ENCODE assay signal across 8 cellular contexts in genomic region chr5:134138416-134139376, GRCh38. TPM values are rescaled to one million over a fixed set of nuclear protein-coding genes. Genes with fewer than 3 reads are reported as not detected.
DNase-seq lines count a peak whose midpoint lies in the region; ATAC-seq and TF ChIP-seq lines count a peak whose summit lies in the region.

No MANE protein-coding gene starts in this region.

- H4K20me1 ChIP-seq in Karpas-422 (ENCODE audit: insufficient read depth, low read depth, low read length), result peaks cover 28% of the 10 kb centered on the region

- peak; percentile 63 for ATAC-seq in GM18498 (IDR thresholded peaks at IDR 0.05; ENCODE audit: unreplicated experiment)

- intact Hi-C loops in MCF 10A (cut with micrococcal nuclease), result no loop called here

- peaks cover 10% of the 10 kb centered on the region for H3K36me3 Mint-ChIP-seq in HFFc6 (ENCODE audit: low read depth)
- H3K36me3 Mint-ChIP-seq in MCF 10A (ENCODE audit: insufficient read depth, unreplicated experiment), result peaks cover 67% of the 10 kb centered on the region

- no peak overlapping the region for H3K4me2 ChIP-seq in Karpas-422 (ENCODE audit: low read depth, low read length, poor library complexity, severe bottlenecking)

- H3K4me3 Mint-ChIP-seq in HFFc6 (peak overlapping the region; percentile 36; the same call in 1 of the 2 replicates), MCF 10A (ENCODE audit: unreplicated experiment) (no peak overlapping the region)

- H3K27me3 Mint-ChIP-seq in HFFc6 (ENCODE audit: insufficient read depth) (peaks cover 2% of the 10 kb centered on the region), MCF 10A (ENCODE audit: insufficient read depth, unreplicated experiment) (no peaks in the 10 kb centered on the region)

- H3K9me2 ChIP-seq in Karpas-422 (replicated peaks; ENCODE audit: insufficient read depth, low read length), result no peaks in the 10 kb centered on the region

- H3K79me2 ChIP-seq in Karpas-422 (ENCODE audit: low read length), result peaks cover 22% of the 10 kb centered on the region

- H3K27me3 ChIP-seq in SJSA1 (replicated peaks) (no peaks in the 10 kb centered on the region), Karpas-422 (ENCODE audit: low read length) (no peaks in the 10 kb centered on the region)

- H2AFZ ChIP-seq in Karpas-422 (ENCODE audit: low read length), result no peak overlapping the region

- H3K4me1 ChIP-seq in SJSA1 (replicated peaks), result peaks cover 37% of the 10 kb centered on the region
- H3K4me1 ChIP-seq in Karpas-422 (ENCODE audit: low read length), result no peaks in the 10 kb centered on the region

- H3K9me3 ChIP-seq in SJSA1 (replicated peaks) (no peaks in the 10 kb centered on the region), Karpas-422 (ENCODE audit: low read length) (no peaks in the 10 kb centered on the region)

- no peak overlapping the region for H3K9ac ChIP-seq in Karpas-422 (ENCODE audit: low read length)

- no peak overlapping the region for H3K4me3 ChIP-seq in SJSA1
- no peak overlapping the region for H3K4me3 ChIP-seq in Karpas-422 (ENCODE audit: low read length)

- CTCF ChIA-PET in MCF 10A (lab: Yijun Ruan, JAX), result interaction anchor here (0.6 to 19.8 kb wide), 25 partner anchors 8 to 1231 kb away, joined by 3 to 867 read pairs (median 5); no protein-coding TSS in a partner anchor

- POLR2A ChIA-PET in MCF 10A (lab: Yijun Ruan, JAX), result interaction anchor here (0.5 to 4.5 kb wide), 5 partner anchors 15 to 97 kb away, joined by 3 to 44 read pairs (median 3); no protein-coding TSS in a partner anchor

- DNase-seq in HFFc6, result peak; percentile 81
- DNase-seq in SJSA1 (ENCODE audit: low read depth in 1 of 2, low spot score in 2 of 2), result peak; percentile 59 to 61
- DNase-seq in MCF 10A (ENCODE audit: unreplicated experiment), result peak; percentile 84
- peak; percentile 60 to 69 for DNase-seq in stimulated activated CD4-positive, alpha-beta T cell treated with anti-CD3 and anti-CD28 coated beads, Interleukin-15, amount 100 ng/mL, for 48 hours (ENCODE audit: low read depth in 2 of 2)
- DNase-seq in NCI-H510A treated with DMSO at 0.1 percent for 48 hours (lab: John Stamatoyannopoulos, UW), result no peak
- no peak for DNase-seq in hepatic stellate cell (ENCODE audit: low spot score)
- DNase-seq in Karpas-422, result no peak

- H3K36me3 ChIP-seq in SJSA1 (peaks cover 96% of the 10 kb centered on the region), Karpas-422 (ENCODE audit: insufficient read depth, low read length) (peaks cover 3% of the 10 kb centered on the region; the same call in 1 of the 2 replicates)

- H3K9me3 Mint-ChIP-seq in HFFc6 (no peaks in the 10 kb centered on the region), MCF 10A (ENCODE audit: unreplicated experiment) (no peaks in the 10 kb centered on the region)

- H3K27ac Mint-ChIP-seq in HFFc6, result peak overlapping the region; percentile 65
- peak overlapping the region; percentile 83 for H3K27ac Mint-ChIP-seq in MCF 10A (ENCODE audit: low read depth, unreplicated experiment)

- H3K4me1 Mint-ChIP-seq in HFFc6 (ENCODE audit: low read depth), result peaks cover 31% of the 10 kb centered on the region
- peaks cover 23% of the 10 kb centered on the region for H3K4me1 Mint-ChIP-seq in MCF 10A (ENCODE audit: insufficient read depth, unreplicated experiment)

- BruUV-seq in MCF 10A (replicated peaks; lab: Mats Ljungman, UMichigan), result no TSS peak

- TF ChIP-seq CTCF in HFFc6 (IDR thresholded peaks at IDR 0.05) (no peak), MCF 10A (IDR thresholded peaks at IDR 0.05; ENCODE audit: unreplicated experiment) (no peak)

- H3K27ac ChIP-seq in SJSA1 (peak overlapping the region; percentile 35), Karpas-422 (ENCODE audit: low read length) (no peak overlapping the region)

RNA-seq across cellular contexts. Expression of gene TCF7, which starts 24.2 kb away (rescaled TPM):
- total RNA-seq in HFFc6 (2021; fragmentation: NEBNext Ultra II Directional; extraction: Animal tissue kit (Norgen Biotek cat#: 25700)), result 1 to 10 TPM in 5 of 6 experiments, under 1 TPM in 1; 0.99 to 3.9 (median 3.2) TPM
- total RNA-seq in SJSA1 (2014; rRNA removed; shearing (Covaris generic)), result 17.8 and 33.5 TPM in 2 replicates
- total RNA-seq in MCF 10A (2022), result 0.29 and 0.42 TPM in 2 replicates
- total RNA-seq in Karpas-422 (2014; rRNA removed; shearing (Covaris generic); ENCODE audit: low replicate concordance), result not detected in 2 replicates

RNA-seq across cellular contexts. Expression of gene SKP1, which starts 38.1 kb away (rescaled TPM):
- total RNA-seq in HFFc6 (2021; fragmentation: NEBNext Ultra II Directional; extraction: Animal tissue kit (Norgen Biotek cat#: 25700)), result 100 to 1,000 TPM; 419 to 474 (median 442) TPM
- total RNA-seq in SJSA1 (2014; rRNA removed; shearing (Covaris generic)), result 636 and 814 TPM in 2 replicates
- total RNA-seq in MCF 10A (2022), result 415 and 488 TPM in 2 replicates
- total RNA-seq in Karpas-422 (2014; rRNA removed; shearing (Covaris generic); ENCODE audit: low replicate concordance), result 208 and 210 TPM in 2 replicates

Comparison
In these comparisons a context has a peak if more than half of its experiments do, and no peak if none do; other contexts are left out.
1. DNase-seq: peak in HFFc6 (single experiment), SJSA1 (2 of 2), MCF 10A (single experiment) and stimulated activated CD4-positive, alpha-beta T cell treated with anti-CD3 and anti-CD28 coated beads, Interleukin-15, amount 100 ng/mL, for 48 hours (2 of 2); none in NCI-H510A treated with DMSO at 0.1 percent for 48 hours (single experiment), hepatic stellate cell (single experiment) and Karpas-422 (single experiment).